ENCODE assay signal across 24 cellular contexts in the genomic region with DNA sequence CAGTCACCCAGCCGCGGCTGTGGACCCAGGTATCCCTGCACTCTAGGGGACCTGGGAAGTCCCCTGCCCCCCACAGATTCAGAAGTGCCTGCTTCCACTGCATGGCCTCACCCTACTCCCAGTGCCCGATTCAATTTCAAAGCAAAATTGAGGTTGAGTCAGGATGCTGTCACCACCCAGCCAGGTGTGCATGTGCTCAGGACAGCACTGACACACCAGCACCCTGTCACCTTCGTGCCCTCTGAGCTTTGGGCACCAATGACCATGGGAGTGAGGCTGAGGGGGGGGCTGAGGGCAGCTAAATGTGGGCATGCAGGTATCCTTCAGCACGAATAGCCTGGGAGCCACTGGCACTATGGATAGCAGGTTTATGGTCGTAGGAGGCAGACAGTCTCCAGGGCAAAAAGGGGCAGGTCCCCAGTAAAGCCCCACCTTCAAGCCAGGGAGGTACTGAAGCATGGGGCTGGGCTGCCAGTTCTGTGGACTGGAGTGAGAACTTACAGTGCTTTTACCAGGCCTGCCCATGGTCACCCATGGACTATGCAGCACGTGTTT.
A peak's percentile ranks its signal among the peaks of the same experiment; 100 is the strongest.
DNase-seq lines count a peak whose midpoint lies in the region; ATAC-seq and TF ChIP-seq lines count a peak whose summit lies in the region.
"Had no signal": no experiment of that assay in that cellular context is flagged by ENCODE, and none has a peak within 500 bp of the region (broad histone marks: within the 10 kb centered on the region; RNA-seq: fewer than 3 reads in every experiment).

No MANE protein-coding gene starts in this region.

- TF ChIP-seq POLR2A in HCT116 (IDR thresholded peaks at IDR 0.05; ENCODE audit: borderline replicate concordance, extremely low read depth, insufficient read depth, insufficient read length) (no peak), right lobe of liver (IDR thresholded peaks at IDR 0.05) (no peak)

- intact Hi-C loops in HCT116 (cut with micrococcal nuclease) (no loop called here), lower lobe of right lung (cut with DNase I) (no loop called here), upper lobe of right lung (cut with DNase I) (no loop called here), right lobe of liver (cut with DNase I) (no loop called here)

- ATAC-seq in HCT116, result no peak
- ATAC-seq in RWPE2 (ENCODE audit: low read depth), result peak; percentile 43; the same call in 1 of the 3 replicates
- ATAC-seq in lower lobe of right lung, result peak; percentile 11 to 38
- peak; percentile 31 for ATAC-seq in upper lobe of right lung
- ATAC-seq in right lobe of liver, result no peak
- ATAC-seq: HepG2, K562 had no signal

- H4K20me1 ChIP-seq in HCT116 (ENCODE audit: insufficient read depth), result no peaks in the 10 kb centered on the region
- H4K20me1 ChIP-seq: BLaER1 had no signal

- H3K9me2 ChIP-seq in HCT116 (ENCODE audit: insufficient read depth), result no peaks in the 10 kb centered on the region

- H3K4me3 ChIP-seq in HCT116 (replicated peaks in 1 of 2; ENCODE audit: low read depth in 1 of 2, low read length in 2 of 2) (no peak overlapping the region), RWPE2 (ENCODE audit: severe bottlenecking) (no peak overlapping the region), lower lobe of right lung (no peak overlapping the region), upper lobe of right lung (no peak overlapping the region), right lobe of liver (no peak overlapping the region)
- H3K4me3 ChIP-seq: BLaER1, K562, SK-N-MC had no signal

- H3K9ac ChIP-seq in HCT116 (ENCODE audit: low read length), result no peak overlapping the region
- H3K9ac ChIP-seq: BLaER1 had no signal

- CTCF ChIA-PET in HCT116 (lab: Charles Lee), result no interaction called here

- POLR2A ChIA-PET in HCT116 (lab: Charles Lee), result no interaction called here

- H3K27me3 ChIP-seq in HCT116 (ENCODE audit: insufficient read depth, low read length) (no peaks in the 10 kb centered on the region), RWPE2 (ENCODE audit: insufficient read depth, poor library complexity, severe bottlenecking) (peaks cover 13% of the 10 kb centered on the region), lower lobe of right lung (ENCODE audit: low read depth) (no peaks in the 10 kb centered on the region), upper lobe of right lung (no peaks in the 10 kb centered on the region), right lobe of liver (no peaks in the 10 kb centered on the region)
- H3K27me3 ChIP-seq: BLaER1 had no signal

- H3K4me1 ChIP-seq in HCT116 (ENCODE audit: control insufficient read depth in 1 of 2, insufficient read depth in 2 of 2, low read length in 2 of 2) (no peaks in the 10 kb centered on the region), RWPE2 (ENCODE audit: insufficient read depth, poor library complexity, severe bottlenecking) (no peaks in the 10 kb centered on the region), lower lobe of right lung (no peaks in the 10 kb centered on the region), upper lobe of right lung (no peaks in the 10 kb centered on the region), right lobe of liver (no peaks in the 10 kb centered on the region)
- H3K4me1 ChIP-seq: BLaER1, Caco-2 had no signal

- no CpG with 5 or more reads among the region's 7 CpGs for WGBS in right lobe of liver (ENCODE audit: insufficient coverage, low coverage, low lambda C conversion rate, missing lambda C conversion rate)

- H3K79me2 ChIP-seq in HCT116 (ENCODE audit: insufficient read depth, low read length), result no peaks in the 10 kb centered on the region

- H3K9me3 ChIP-seq in HCT116 (ENCODE audit: control insufficient read depth in 1 of 2, insufficient read depth in 1 of 2, low read depth in 1 of 2, low read length in 2 of 2) (peaks cover 7% of the 10 kb centered on the region in 2 experiments; a peak in 2 of 4 replicates), RWPE2 (ENCODE audit: severe bottlenecking) (no peaks in the 10 kb centered on the region), lower lobe of right lung (no peaks in the 10 kb centered on the region), upper lobe of right lung (no peaks in the 10 kb centered on the region), right lobe of liver (no peaks in the 10 kb centered on the region)
- H3K9me3 ChIP-seq: BLaER1, Caco-2 had no signal

- H2AFZ ChIP-seq in HCT116 (ENCODE audit: low read depth, low read length, poor library complexity, severe bottlenecking), result no peak overlapping the region

- no peaks in the 10 kb centered on the region for H3K36me3 ChIP-seq in HCT116 (ENCODE audit: control insufficient read depth in 1 of 2, insufficient read depth in 2 of 2, low read length in 2 of 2)
- H3K36me3 ChIP-seq in RWPE2 (ENCODE audit: low read depth), result no peaks in the 10 kb centered on the region
- no peaks in the 10 kb centered on the region for H3K36me3 ChIP-seq in lower lobe of right lung
- H3K36me3 ChIP-seq in upper lobe of right lung, result no peaks in the 10 kb centered on the region
- H3K36me3 ChIP-seq in right lobe of liver, result no peaks in the 10 kb centered on the region
- H3K36me3 ChIP-seq: BLaER1 had no signal

- TF ChIP-seq CTCF in HCT116 (IDR thresholded peaks at IDR 0.05 in 2 of 3, conservative IDR thresholded peaks at IDR 0.05 in 1 of 3; ENCODE audit: borderline replicate concordance in 1 of 3, insufficient read depth in 1 of 3, low read depth in 2 of 3, low read length in 2 of 3) (no peak), RWPE2 (IDR thresholded peaks at IDR 0.05; ENCODE audit: poor library complexity, severe bottlenecking) (no peak), lower lobe of right lung (IDR thresholded peaks at IDR 0.05) (no peak), upper lobe of right lung (IDR thresholded peaks at IDR 0.05) (no peak), right lobe of liver (IDR thresholded peaks at IDR 0.05) (no peak)

- DNase-seq in HCT116 (ENCODE audit: low read depth, low spot score) (no peak), RWPE2 (ENCODE audit: low spot score) (no peak), lower lobe of right lung (no peak), upper lobe of right lung (no peak), globus pallidus (ENCODE audit: low spot score) (no peak), right lobe of liver (no peak), middle frontal gyrus (ENCODE audit: extremely low spot score, low spot score) (no peak)
- DNase-seq: ACHN; Caco-2; CD4-positive, alpha-beta T cell; HFFc6; MM.1S; NCI-H1048; NCI-H1417 treated with DMSO at 0.1 percent for 48 hours; NCI-H1930; NCI-H2227 treated with DMSO at 0.1 percent for 48 hours; NCI-H510A treated with DMSO at 0.1 percent for 48 hours; NCI-H774; OCI-M1 had no signal

- H3K27ac ChIP-seq in HCT116 (ENCODE audit: low read depth, low read length), result no peak overlapping the region
- no peak overlapping the region for H3K27ac ChIP-seq in RWPE2 (ENCODE audit: poor library complexity, severe bottlenecking)
- no peak overlapping the region for H3K27ac ChIP-seq in lower lobe of right lung
- H3K27ac ChIP-seq in upper lobe of right lung, result no peak overlapping the region
- H3K27ac ChIP-seq in right lobe of liver, result no peak overlapping the region
- H3K27ac ChIP-seq: BLaER1, HL-60 had no signal

- H3K4me2 ChIP-seq in HCT116 (ENCODE audit: low read length), result no peak overlapping the region
- H3K4me2 ChIP-seq: BLaER1 had no signal

- no peak for TF ChIP-seq RAD21 in HCT116 (IDR thresholded peaks at IDR 0.05; ENCODE audit: low read depth)

- no TSS peak for BruUV-seq in HCT116 (replicated peaks; lab: Mats Ljungman, UMichigan)

- RAD21 ChIA-PET in HCT116 (lab: Charles Lee; ENCODE audit: low non-redundant PET in 1 of 2, low total read pairs in 2 of 2, uncharacterized antibody in 2 of 2, unreplicated experiment in 2 of 2), result no interaction called here

TF ChIP-seq in HCT116, 20 proteins besides CTCF, POLR2A, EP300 and RAD21:
- TF ChIP-seq SIN3A (IDR thresholded peaks at IDR 0.05; ENCODE audit: low read depth) (no peak), TCF7L2 (IDR thresholded peaks at IDR 0.05; ENCODE audit: borderline replicate concordance, extremely low read depth, insufficient read depth, insufficient read length) (peak; percentile 38)

Comparison
In these comparisons a context has a peak if more than half of its experiments do, and no peak if none do; other contexts are left out.
1. ATAC-seq: peak in RWPE2 (single experiment), lower lobe of right lung (2 of 2) and upper lobe of right lung (single experiment); none in HCT116 (single experiment) and right lobe of liver (0 of 4).